ENCODE assay signal across 8 cellular contexts in genomic region chr4:182917182-182918043, GRCh38. TPM values are rescaled to one million over a fixed set of nuclear protein-coding genes. Genes with fewer than 3 reads are reported as not detected.
DNase-seq lines count a peak whose midpoint lies in the region; ATAC-seq and TF ChIP-seq lines count a peak whose summit lies in the region.

Gene DCTD, minus strand, starts transcription at chr4:182917386. Its CDS starts 1,818 bp downstream, at chr4:182915568.

- peak within 1 kb of the TSS; percentile 93 to 95 for H3K27ac Mint-ChIP-seq in T-cell

- peak within 1 kb of the TSS; percentile 88 for H3K9ac ChIP-seq in HUES64 (ENCODE audit: low read depth, low read length)
- H3K9ac ChIP-seq in adipocyte (ENCODE audit: low read length) = peak within 1 kb of the TSS; percentile 96

- H3K27me3 Mint-ChIP-seq in T-cell = no peaks in the 10 kb centered on the region

- no peak for TF ChIP-seq POLR2A in prostate gland (IDR thresholded peaks at IDR 0.05)

- H3K36me3 ChIP-seq in HUES64 (ENCODE audit: insufficient read depth, low read length) (peaks cover 29% of the 10 kb centered on the region), adipocyte (ENCODE audit: control insufficient read depth, insufficient read depth, low read length, severe bottlenecking) (peaks cover 29% of the 10 kb centered on the region), heart right ventricle (peaks cover 0 to 32% (median 23%) of the 10 kb centered on the region in 9 donors), prostate gland (peaks cover 0 to 2% of the 10 kb centered on the region in 2 donors), urinary bladder (ENCODE audit: insufficient read depth) (no peaks in the 10 kb centered on the region)

- peak within 1 kb of the TSS; percentile 83 to 90 (median 89) for H3K4me3 Mint-ChIP-seq in T-cell

- H3K9me3 Mint-ChIP-seq in T-cell = no peaks in the 10 kb centered on the region

- ATAC-seq in GM21423 (IDR thresholded peaks at IDR 0.05; ENCODE audit: unreplicated experiment) = peak; percentile 82
- peak; percentile 82 to 85 (median 84) for ATAC-seq in T-cell (replicated peaks in 1 of 4)
- peak; percentile 83 to 94 (median 89) for ATAC-seq in heart right ventricle

- H3K36me3 Mint-ChIP-seq in T-cell = peaks cover 17% of the 10 kb centered on the region

- peak within 1 kb of the TSS; percentile 59 for H3K4me3 ChIP-seq in HUES64 (ENCODE audit: low read length)
- peak within 1 kb of the TSS; percentile 92 for H3K4me3 ChIP-seq in adipocyte (ENCODE audit: low read length)
- H3K4me3 ChIP-seq in heart right ventricle = peak within 1 kb of the TSS; percentile 71 to 99 (median 82)
- H3K4me3 ChIP-seq in prostate gland = peak within 1 kb of the TSS; percentile 75 to 76
- H3K4me3 ChIP-seq in urinary bladder (ENCODE audit: low read depth, low read length) = peak within 1 kb of the TSS; percentile 90

- TF ChIP-seq CTCF in heart right ventricle (IDR thresholded peaks at IDR 0.05) = peak in 7 of 9 donors; percentile 19 to 62 (median 39)
- peak in 1 of 4 experiments; percentile 16 for TF ChIP-seq CTCF in prostate gland (IDR thresholded peaks at IDR 0.05)

- intact Hi-C loops in heart right ventricle (cut with DNase I) = loop anchor here in 1 of 10 donors (10.0 kb wide), 1 partner anchor 443 kb away; no protein-coding TSS in a partner anchor
- intact Hi-C loops in prostate gland (cut with DNase I) = loop anchor here (10.0 kb wide), 1 partner anchor 453 kb away; no protein-coding TSS in a partner anchor

- H3K4me1 Mint-ChIP-seq in T-cell = peaks cover 46 to 54% (median 53%) of the 10 kb centered on the region in 3 donors

- H3K9me3 ChIP-seq in HUES64 (ENCODE audit: insufficient read depth, low read depth, low read length) = no peaks in the 10 kb centered on the region
- no peaks in the 10 kb centered on the region for H3K9me3 ChIP-seq in adipocyte (ENCODE audit: control insufficient read depth, low read length)
- no peaks in the 10 kb centered on the region for H3K9me3 ChIP-seq in heart right ventricle
- H3K9me3 ChIP-seq in prostate gland = no peaks in the 10 kb centered on the region

- POLR2A ChIA-PET in T-cell (lab: Charles Lee) = no interaction called here

- H3K27me3 ChIP-seq in HUES64 (ENCODE audit: insufficient read depth, low read length) (peaks cover 11% of the 10 kb centered on the region; the same call in 1 of the 2 replicates), adipocyte (replicated peaks; ENCODE audit: control insufficient read depth, insufficient read depth, low read length) (no peaks in the 10 kb centered on the region), heart right ventricle (peaks cover 0 to 2% (median 0%) of the 10 kb centered on the region in 7 donors), prostate gland (replicated peaks; ENCODE audit: insufficient read depth) (no peaks in the 10 kb centered on the region)

- WGBS in HUES64 = under 1% methylated on average over 106 of the region's 106 CpGs
- 0 to 1% methylated on average over 58 to 106 of the region's 106 CpGs for WGBS in heart right ventricle, 2 donors
- under 1% methylated on average over 79 of the region's 106 CpGs for WGBS in prostate gland
- WGBS in urinary bladder = under 1% methylated on average over 104 of the region's 106 CpGs

- CTCF ChIA-PET in T-cell (lab: Charles Lee) = interaction anchor here (1.1 to 2.0 kb wide), 4 partner anchors 21 to 179 kb away, joined by 3 to 12 read pairs (median 6); no protein-coding TSS in a partner anchor

- peaks cover 25% of the 10 kb centered on the region for H3K4me1 ChIP-seq in HUES64 (ENCODE audit: insufficient read depth, low read length)
- H3K4me1 ChIP-seq in adipocyte (ENCODE audit: control insufficient read depth, insufficient read depth, low read length) = peaks cover 16% of the 10 kb centered on the region
- H3K4me1 ChIP-seq in heart right ventricle = peaks cover 0 to 25% (median 15%) of the 10 kb centered on the region in 9 donors
- no peaks in the 10 kb centered on the region for H3K4me1 ChIP-seq in prostate gland (replicated peaks)
- H3K4me1 ChIP-seq in urinary bladder (ENCODE audit: insufficient read depth) = peaks cover 2% of the 10 kb centered on the region

- peak within 1 kb of the TSS; percentile 74 for H3K27ac ChIP-seq in HUES64 (ENCODE audit: low read depth, low read length)
- H3K27ac ChIP-seq in heart right ventricle = peak within 1 kb of the TSS; percentile 86 to 98 (median 97)
- H3K27ac ChIP-seq in prostate gland = peak within 1 kb of the TSS; percentile 88 to 93
- H3K27ac ChIP-seq in urinary bladder (ENCODE audit: low read depth) = peak within 1 kb of the TSS; percentile 98

- DNase-seq in EL (peak; percentile 71), T-cell (peak; percentile 59 to 85 (median 74)), adipocyte (ENCODE audit: low read depth) (peak; percentile 89), heart right ventricle (peak; percentile 84), prostate gland (ENCODE audit: low spot score) (peak; percentile 67)

RNA-seq across cellular contexts. Expression of gene DCTD, which starts in this region (rescaled TPM):
- polyA plus RNA-seq in HUES64 (2013, experiment 1 of 2) = 53.9 TPM
- polyA plus RNA-seq in HUES64 (2013, experiment 2 of 2) = 52.9 TPM
- total RNA-seq in T-cell (10 to 100 TPM; 55.3 to 78.7 (median 68.8) TPM), heart right ventricle (10 to 100 TPM; 33.9 to 53.1 (median 42.2) TPM), prostate gland (10 to 100 TPM; 62.3 to 69.5 TPM), urinary bladder (68.7 TPM)
- polyA plus RNA-seq in heart right ventricle (10 to 100 TPM; 16.8 to 34.5 TPM), urinary bladder (71.7 TPM)

Comparison
In these comparisons a context has a peak if more than half of its experiments do, and no peak if none do; other contexts are left out.
1. Peak in every context shown above with its lines: DNase-seq, ATAC-seq, H3K4me3 ChIP-seq and H3K27ac ChIP-seq.